Comparison of ENCODE assay signal across 7 cellular contexts in the genomic region with DNA sequence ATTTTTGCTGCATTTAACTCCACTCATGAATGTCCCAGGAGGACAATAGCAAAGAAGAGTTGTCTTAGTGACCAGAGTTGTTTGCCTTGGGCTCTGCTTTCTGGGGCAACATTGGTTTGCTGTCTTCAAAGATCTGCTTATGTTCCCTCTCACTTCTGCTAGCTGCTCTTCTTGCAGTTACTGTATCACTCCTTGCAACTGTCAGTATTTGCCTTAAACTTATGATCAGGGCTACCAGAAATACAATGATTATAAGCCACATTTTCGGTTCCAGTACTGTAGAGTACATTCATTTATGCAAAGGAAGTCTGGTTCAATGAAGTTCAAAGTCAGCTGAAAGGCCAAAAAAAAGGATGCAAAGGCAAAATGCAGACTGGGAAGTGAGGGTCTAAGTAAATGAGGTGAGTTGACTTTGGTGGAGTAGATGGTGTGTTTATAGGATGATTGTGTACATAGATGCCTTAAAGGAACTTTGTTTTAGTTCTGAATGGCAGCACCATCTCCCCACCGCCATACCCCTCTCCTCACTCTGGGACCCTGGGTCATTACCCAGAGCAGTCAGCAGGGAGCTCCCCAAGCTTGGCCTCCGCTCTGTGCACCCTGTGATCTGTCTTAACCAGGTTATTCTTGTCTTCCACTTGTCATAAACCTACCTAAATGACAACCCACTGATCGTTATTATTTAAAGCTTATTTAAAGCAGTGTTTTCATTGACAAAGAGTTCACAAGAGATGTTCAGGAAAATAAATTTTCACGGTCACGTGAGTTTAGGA.
DNase-seq lines count a peak whose midpoint lies in the region; ATAC-seq and TF ChIP-seq lines count a peak whose summit lies in the region.

No MANE protein-coding gene starts in this region.

- DNase-seq in HFF-Myc (ENCODE audit: extremely low read depth, low read depth) (no peak), esophagus squamous epithelium (lab: John Stamatoyannopoulos, UW) (no peak), prostate gland (ENCODE audit: low spot score) (no peak)
- peak; percentile 71 for DNase-seq in activated CD4-positive, alpha-beta T cell treated with anti-CD3 and anti-CD28 coated beads, Interleukin-2, amount 10 ng/mL, durations not matched to agents 24 days and 14 days
- DNase-seq in naive thymus-derived CD8-positive, alpha-beta T cell = peak in 6 of 10 donors; percentile 5 to 34 (median 18)

- no peak overlapping the region for H3K27ac Mint-ChIP-seq in activated CD4-positive, alpha-beta T cell treated with anti-CD3 and anti-CD28 coated beads, Interleukin-2, amount 10 ng/mL, durations not matched to agents 24 days and 14 days
- H3K27ac Mint-ChIP-seq in naive thymus-derived CD8-positive, alpha-beta T cell = no peak overlapping the region

- no peaks in the 10 kb centered on the region for H3K27me3 ChIP-seq in esophagus squamous epithelium
- no peaks in the 10 kb centered on the region for H3K27me3 ChIP-seq in prostate gland (replicated peaks; ENCODE audit: insufficient read depth)

- H3K36me3 Mint-ChIP-seq in activated CD4-positive, alpha-beta T cell treated with anti-CD3 and anti-CD28 coated beads, Interleukin-2, amount 10 ng/mL, durations not matched to agents 24 days and 14 days (ENCODE audit: low read depth) = no peaks in the 10 kb centered on the region
- H3K36me3 Mint-ChIP-seq in naive thymus-derived CD8-positive, alpha-beta T cell = no peaks in the 10 kb centered on the region

- H3K27me3 Mint-ChIP-seq in activated CD4-positive, alpha-beta T cell treated with anti-CD3 and anti-CD28 coated beads, Interleukin-2, amount 10 ng/mL, durations not matched to agents 24 days and 14 days = peaks cover 6% of the 10 kb centered on the region
- peaks cover 0 to 7% (median 2%) of the 10 kb centered on the region in 5 donors for H3K27me3 Mint-ChIP-seq in naive thymus-derived CD8-positive, alpha-beta T cell

- no peaks in the 10 kb centered on the region for H3K9me3 ChIP-seq in esophagus squamous epithelium
- no peaks in the 10 kb centered on the region for H3K9me3 ChIP-seq in prostate gland

- intact Hi-C loops in activated CD4-positive, alpha-beta T cell treated with anti-CD3 and anti-CD28 coated beads, Interleukin-2, amount 10 ng/mL, durations not matched to agents 24 days and 14 days (cut with micrococcal nuclease) = loop anchor here (1.0 to 5.0 kb wide), 2 partner anchors 436 to 450 kb away; no protein-coding TSS in a partner anchor
- intact Hi-C loops in esophagus squamous epithelium (cut with DNase I) (no loop called here), prostate gland (cut with DNase I) (no loop called here)

- TF ChIP-seq POLR2A in esophagus squamous epithelium (IDR thresholded peaks at IDR 0.05) = no peak
- TF ChIP-seq POLR2A in prostate gland (IDR thresholded peaks at IDR 0.05) = no peak

- H3K36me3 ChIP-seq in esophagus squamous epithelium = no peaks in the 10 kb centered on the region
- H3K36me3 ChIP-seq in prostate gland = no peaks in the 10 kb centered on the region

- TF ChIP-seq CTCF in HFF-Myc (IDR thresholded peaks at IDR 0.05; ENCODE audit: low read depth, low read length, missing control alignments) (peak; percentile 10), esophagus squamous epithelium (IDR thresholded peaks at IDR 0.05) (no peak), prostate gland (IDR thresholded peaks at IDR 0.05) (no peak)

- H3K9me3 Mint-ChIP-seq in activated CD4-positive, alpha-beta T cell treated with anti-CD3 and anti-CD28 coated beads, Interleukin-2, amount 10 ng/mL, durations not matched to agents 24 days and 14 days = no peaks in the 10 kb centered on the region
- no peaks in the 10 kb centered on the region for H3K9me3 Mint-ChIP-seq in naive thymus-derived CD8-positive, alpha-beta T cell

- no peaks in the 10 kb centered on the region for H3K4me1 Mint-ChIP-seq in activated CD4-positive, alpha-beta T cell treated with anti-CD3 and anti-CD28 coated beads, Interleukin-2, amount 10 ng/mL, durations not matched to agents 24 days and 14 days
- peaks cover 0 to 1% (median 0%) of the 10 kb centered on the region in 4 donors for H3K4me1 Mint-ChIP-seq in naive thymus-derived CD8-positive, alpha-beta T cell

- no peak overlapping the region for H3K27ac ChIP-seq in esophagus squamous epithelium
- H3K27ac ChIP-seq in prostate gland = no peak overlapping the region

- H3K4me1 ChIP-seq in esophagus squamous epithelium (no peaks in the 10 kb centered on the region), prostate gland (replicated peaks) (no peaks in the 10 kb centered on the region)

- no peak overlapping the region for H3K4me3 ChIP-seq in HFF-Myc (replicated peaks; ENCODE audit: low read depth, low read length)
- no peak overlapping the region for H3K4me3 ChIP-seq in esophagus squamous epithelium
- no peak overlapping the region for H3K4me3 ChIP-seq in prostate gland

- 73 to 78% methylated on average over 6 of the region's 6 CpGs for WGBS in esophagus squamous epithelium, 2 donors
- WGBS in prostate gland = 89% methylated on average over 6 of the region's 6 CpGs

- POLR2A ChIA-PET in naive thymus-derived CD8-positive, alpha-beta T cell (lab: Charles Lee) = no interaction called here

- H3K4me3 Mint-ChIP-seq in activated CD4-positive, alpha-beta T cell treated with anti-CD3 and anti-CD28 coated beads, Interleukin-2, amount 10 ng/mL, durations not matched to agents 24 days and 14 days = no peak overlapping the region
- no peak overlapping the region for H3K4me3 Mint-ChIP-seq in naive thymus-derived CD8-positive, alpha-beta T cell

- ATAC-seq in GM18517 (IDR thresholded peaks at IDR 0.05; ENCODE audit: unreplicated experiment) (peak; percentile 50), HG03378 (IDR thresholded peaks at IDR 0.05; ENCODE audit: unreplicated experiment) (no peak)
- peak; percentile 64 to 73 for ATAC-seq in naive thymus-derived CD8-positive, alpha-beta T cell

Comparison
In these comparisons a context has a peak if more than half of its experiments do, and no peak if none do; other contexts are left out.
1. DNase-seq: peak in activated CD4-positive, alpha-beta T cell treated with anti-CD3 and anti-CD28 coated beads, Interleukin-2, amount 10 ng/mL, durations not matched to agents 24 days and 14 days (single experiment) and naive thymus-derived CD8-positive, alpha-beta T cell (6 of 10); none in HFF-Myc (single experiment), esophagus squamous epithelium (single experiment) and prostate gland (single experiment).